14 cellular contexts compared by ENCODE assay signal in genomic region chr3:180295811-180296210, GRCh38.
DNase-seq lines count a peak whose midpoint lies in the region; ATAC-seq, FAIRE-seq and TF ChIP-seq lines count a peak whose summit lies in the region.
"Had no signal": no experiment of that assay in that cellular context is flagged by ENCODE, and none has a peak within 500 bp of the region (broad histone marks: within the 10 kb centered on the region; RNA-seq: fewer than 3 reads in every experiment).

No MANE protein-coding gene starts in this region.

- TF ChIP-seq CTCF in Calu3 (IDR thresholded peaks at IDR 0.05; ENCODE audit: unreplicated experiment) (no peak), PC-9 (conservative IDR thresholded peaks at IDR 0.05) (no peak), chondrocyte (IDR thresholded peaks at IDR 0.05) (no peak)

- POLR2A ChIA-PET in PC-9 (lab: Charles Lee; ENCODE audit: unreplicated experiment), result no interaction called here

- H3K27ac ChIP-seq in PC-9, result no peak overlapping the region

- CTCF ChIA-PET in Calu3 (lab: Charles Lee), result interaction anchor here (2.2 kb wide), 1 partner anchor 11 kb away, joined by 7 read pairs; no protein-coding TSS in a partner anchor
- CTCF ChIA-PET in PC-9 (lab: Charles Lee), result no interaction called here

- H3K36me3 ChIP-seq in PC-9 (ENCODE audit: low read depth), result no peaks in the 10 kb centered on the region

- H3K27ac Mint-ChIP-seq in Calu3 (ENCODE audit: unreplicated experiment), result peak overlapping the region; percentile 83
- no peak overlapping the region for H3K27ac Mint-ChIP-seq in chondrocyte (ENCODE audit: unreplicated experiment)

- intact Hi-C loops in Calu3 (cut with micrococcal nuclease; ENCODE audit: unreplicated experiment) (no loop called here), PC-9 (cut with micrococcal nuclease; ENCODE audit: unreplicated experiment) (loop anchor here (1.0 kb wide), 1 partner anchor 10 kb away; no protein-coding TSS in a partner anchor)

- H2AFZ ChIP-seq in PC-9, result no peak overlapping the region

- peak; percentile 41 for FAIRE-seq in H54 (lab: Jason Lieb, UNC)
- FAIRE-seq: G401.6, GM12892, GM19239 had no signal

- peak overlapping the region; percentile 18; the same call in 1 of the 2 replicates for H3K4me2 ChIP-seq in PC-9

- no peak for ATAC-seq in GM18907 (IDR thresholded peaks at IDR 0.05; ENCODE audit: unreplicated experiment)

- H3K36me3 Mint-ChIP-seq in Calu3 (ENCODE audit: insufficient read depth, unreplicated experiment) (peaks cover 5% of the 10 kb centered on the region), chondrocyte (ENCODE audit: low read depth) (no peaks in the 10 kb centered on the region)

- no peak overlapping the region for H3K4me3 ChIP-seq in PC-9

- H3K27me3 ChIP-seq in PC-9 (ENCODE audit: insufficient read depth, low read depth), result no peaks in the 10 kb centered on the region

- peaks cover 18% of the 10 kb centered on the region for H3K4me1 ChIP-seq in PC-9 (replicated peaks; ENCODE audit: insufficient read depth)
- H3K4me1 ChIP-seq: Caco-2 had no signal

- H3K4me1 Mint-ChIP-seq in Calu3 (ENCODE audit: low read depth, unreplicated experiment) (peaks cover 38% of the 10 kb centered on the region), chondrocyte (ENCODE audit: low read depth) (no peaks in the 10 kb centered on the region)

- H3K4me3 Mint-ChIP-seq in Calu3 (ENCODE audit: low read depth, unreplicated experiment) (peak overlapping the region; percentile 22), chondrocyte (ENCODE audit: unreplicated experiment) (no peak overlapping the region)

- no peaks in the 10 kb centered on the region for H3K79me2 ChIP-seq in PC-9 (ENCODE audit: low read depth)

- no peaks in the 10 kb centered on the region for H3F3A ChIP-seq in PC-9 (ENCODE audit: insufficient read depth, low read depth)

- no peaks in the 10 kb centered on the region for H3K9me2 ChIP-seq in PC-9 (ENCODE audit: insufficient read depth)

- H3K27me3 Mint-ChIP-seq in Calu3 (ENCODE audit: unreplicated experiment) (no peaks in the 10 kb centered on the region), chondrocyte (ENCODE audit: low read depth) (peaks cover 6% of the 10 kb centered on the region)

- peak; percentile 83 for DNase-seq in Calu3
- DNase-seq in H54 (ENCODE audit: insufficient read length, low spot score), result no peak
- peak; percentile 68 to 76 for DNase-seq in PC-9
- peak; percentile 83 for DNase-seq in islet precursor cell
- DNase-seq in SW480 (ENCODE audit: low spot score), result no peak
- DNase-seq in NCI-H345 (lab: John Stamatoyannopoulos, UW), result no peak
- no peak for DNase-seq in chondrocyte (ENCODE audit: low spot score)
- DNase-seq: DMS79, NCI-H146 had no signal

- TF ChIP-seq POLR2A in H54 (IDR thresholded peaks at IDR 0.05; ENCODE audit: low read depth, low read length), result no peak

- no peaks in the 10 kb centered on the region for H3K9me3 ChIP-seq in PC-9 (ENCODE audit: insufficient read depth, low read depth)
- H3K9me3 ChIP-seq: Caco-2 had no signal

- H3K9me3 Mint-ChIP-seq in Calu3 (ENCODE audit: low read depth, unreplicated experiment) (no peaks in the 10 kb centered on the region), chondrocyte (ENCODE audit: low read depth) (no peaks in the 10 kb centered on the region)

- H4K20me1 ChIP-seq in PC-9 (ENCODE audit: insufficient read depth), result no peaks in the 10 kb centered on the region

- BruUV-seq in Calu3 (replicated peaks; lab: Mats Ljungman, UMichigan), result no TSS peak
- BruUV-seq in PC-9 (replicated peaks; lab: Mats Ljungman, UMichigan), result no TSS peak

Comparison
In these comparisons a context has a peak if more than half of its experiments do, and no peak if none do; other contexts are left out.
1. DNase-seq: peak in Calu3 (single experiment), PC-9 (2 of 2) and islet precursor cell (single experiment); none in H54 (single experiment), SW480 (single experiment), NCI-H345 (single experiment) and chondrocyte (single experiment).